In the genomic region with DNA sequence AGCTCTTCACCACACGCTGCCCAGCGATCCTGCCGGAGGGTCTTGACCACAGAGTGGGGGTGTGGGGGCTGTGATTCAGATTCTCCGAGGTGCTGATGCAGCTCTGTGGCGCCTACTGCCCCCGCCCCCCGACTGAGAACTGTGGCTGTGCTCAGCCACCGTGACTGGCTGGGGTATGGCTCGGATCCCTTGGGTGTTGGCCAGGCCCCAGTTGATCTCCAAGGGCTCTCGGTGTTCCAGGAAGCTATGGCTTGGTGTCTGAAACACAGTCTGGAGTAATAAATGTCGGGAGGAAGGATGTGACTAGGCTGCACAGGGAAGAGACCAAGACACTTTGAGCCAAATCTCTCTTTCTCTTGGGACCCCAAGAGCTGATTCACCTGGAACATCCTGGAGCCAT, we compare ENCODE assay signal across 15 cellular contexts.
DNase-seq lines count a peak whose midpoint lies in the region; ATAC-seq, FAIRE-seq and TF ChIP-seq lines count a peak whose summit lies in the region.
"Had no signal": no experiment of that assay in that cellular context is flagged by ENCODE, and none has a peak within 500 bp of the region (broad histone marks: within the 10 kb centered on the region; RNA-seq: fewer than 3 reads in every experiment).

No MANE protein-coding gene starts in this region.

- peak overlapping the region; percentile 77 for H2AFZ ChIP-seq in GM23248

- H3K27ac Mint-ChIP-seq in naive thymus-derived CD4-positive, alpha-beta T cell = no peak overlapping the region
- H3K27ac Mint-ChIP-seq: activated B cell treated with CpG ODN at 0.5 μM for 24 hours; activated T-helper 17 cell treated with anti-CD3 and anti-CD28 coated beads, Interleukin-2, amount 50 U/mL, for 72 hours; dendritic cell treated with granulocyte-macrophage colony-stimulating factor and Interleukin-4, amounts not matched to agents 40 ng/mL and 50 ng/mL, for 4 days; stimulated activated naive CD8-positive, alpha-beta T cell treated with anti-CD3 and anti-CD28 coated beads, Interleukin-15, Interleukin-2, amounts not matched to agents 100 ng/mL and 50 ng/mL, for 24 hours had no signal

- H3K4me2 ChIP-seq in GM23248 (ENCODE audit: unreplicated experiment) = peak overlapping the region; percentile 7

- peaks cover 0 to 4% (median 0%) of the 10 kb centered on the region in 11 donors for H3K9me3 Mint-ChIP-seq in naive thymus-derived CD4-positive, alpha-beta T cell
- H3K9me3 Mint-ChIP-seq: activated B cell treated with CpG ODN at 0.5 μM for 24 hours; activated T-helper 17 cell treated with anti-CD3 and anti-CD28 coated beads, Interleukin-2, amount 50 U/mL, for 72 hours; dendritic cell treated with granulocyte-macrophage colony-stimulating factor and Interleukin-4, amounts not matched to agents 40 ng/mL and 50 ng/mL, for 4 days; stimulated activated naive CD8-positive, alpha-beta T cell treated with anti-CD3 and anti-CD28 coated beads, Interleukin-15, Interleukin-2, amounts not matched to agents 100 ng/mL and 50 ng/mL, for 24 hours had no signal

- peaks cover 0 to 6% (median 0%) of the 10 kb centered on the region in 5 donors for H3K36me3 Mint-ChIP-seq in naive thymus-derived CD4-positive, alpha-beta T cell

- H3F3A ChIP-seq in GM23248 (ENCODE audit: insufficient read depth) = peaks cover 6% of the 10 kb centered on the region; the same call in 1 of the 2 replicates

- peaks cover 17 to 59% (median 41%) of the 10 kb centered on the region in 5 donors for H3K27me3 Mint-ChIP-seq in naive thymus-derived CD4-positive, alpha-beta T cell

- ATAC-seq in left colon = peak; percentile 48
- ATAC-seq in naive thymus-derived CD4-positive, alpha-beta T cell = no peak
- ATAC-seq: activated T-helper 17 cell treated with anti-CD3 and anti-CD28 coated beads, Interleukin-2, amount 50 U/mL, for 72 hours had no signal

- H3K4me1 ChIP-seq in GM23248 (ENCODE audit: insufficient read depth) (peaks cover 22% of the 10 kb centered on the region), testis (peaks cover 11% of the 10 kb centered on the region)
- no peaks in the 10 kb centered on the region for H3K4me1 ChIP-seq in naive thymus-derived CD4-positive, alpha-beta T cell (ENCODE audit: control insufficient read depth in 2 of 2, insufficient read depth in 2 of 2, low read length in 2 of 2)

- TF ChIP-seq CTCF in testis (IDR thresholded peaks at IDR 0.05) = no peak

- H3K79me2 ChIP-seq in GM23248 (ENCODE audit: insufficient read depth) = no peaks in the 10 kb centered on the region

- intact Hi-C loops in left colon (cut with DNase I, micrococcal nuclease) (no loop called here), testis (cut with DNase I; ENCODE audit: low total_unique reads) (no loop called here)
- intact Hi-C loops in naive thymus-derived CD4-positive, alpha-beta T cell (cut with micrococcal nuclease) = no loop called here

- no peaks in the 10 kb centered on the region for H3K9me3 ChIP-seq in GM23248 (ENCODE audit: low read depth)
- no peaks in the 10 kb centered on the region for H3K9me3 ChIP-seq in testis
- no peaks in the 10 kb centered on the region for H3K9me3 ChIP-seq in naive thymus-derived CD4-positive, alpha-beta T cell (ENCODE audit: control insufficient read depth in 2 of 3, low read length in 3 of 3)

- H3K4me3 Mint-ChIP-seq in naive thymus-derived CD4-positive, alpha-beta T cell = no peak overlapping the region
- H3K4me3 Mint-ChIP-seq: activated B cell treated with CpG ODN at 0.5 μM for 24 hours; activated T-helper 17 cell treated with anti-CD3 and anti-CD28 coated beads, Interleukin-2, amount 50 U/mL, for 72 hours; stimulated activated naive CD8-positive, alpha-beta T cell treated with anti-CD3 and anti-CD28 coated beads, Interleukin-15, Interleukin-2, amounts not matched to agents 100 ng/mL and 50 ng/mL, for 24 hours had no signal

- no peak for TF ChIP-seq POLR2A in testis (IDR thresholded peaks at IDR 0.05)
- TF ChIP-seq POLR2A in H54 (IDR thresholded peaks at IDR 0.05; ENCODE audit: low read depth, low read length) = no peak

- POLR2A ChIA-PET in naive thymus-derived CD4-positive, alpha-beta T cell (lab: Charles Lee) = no interaction called here

- no peak for FAIRE-seq in H54 (lab: Jason Lieb, UNC)
- FAIRE-seq: GM18507 had no signal

- H3K27me3 ChIP-seq in GM23248 (replicated peaks; ENCODE audit: insufficient read depth) = no peaks in the 10 kb centered on the region
- H3K27me3 ChIP-seq in testis = no peaks in the 10 kb centered on the region
- H3K27me3 ChIP-seq in naive thymus-derived CD4-positive, alpha-beta T cell (ENCODE audit: control insufficient read depth in 2 of 2, insufficient read depth in 2 of 2, low read length in 2 of 2) = no peaks in the 10 kb centered on the region

- H3K27ac ChIP-seq in GM23248 (peak overlapping the region; percentile 30; the same call in 1 of the 2 replicates), testis (peak overlapping the region in 1 of 2 donors; percentile 82)
- no peak overlapping the region for H3K27ac ChIP-seq in naive thymus-derived CD4-positive, alpha-beta T cell (ENCODE audit: low read depth, low read length)

- no peaks in the 10 kb centered on the region for H4K20me1 ChIP-seq in GM23248 (ENCODE audit: insufficient read depth)

- in situ Hi-C loops in GM23248 (cut with MboI) = no loop called here

- H3K36me3 ChIP-seq in GM23248 (ENCODE audit: low read depth) (no peaks in the 10 kb centered on the region), testis (ENCODE audit: low read depth, missing control alignments) (no peaks in the 10 kb centered on the region)
- no peaks in the 10 kb centered on the region for H3K36me3 ChIP-seq in naive thymus-derived CD4-positive, alpha-beta T cell (ENCODE audit: control insufficient read depth in 2 of 3, insufficient read depth in 3 of 3, low read length in 3 of 3)

- peaks cover 0 to 16% (median 6%) of the 10 kb centered on the region in 7 donors for H3K4me1 Mint-ChIP-seq in naive thymus-derived CD4-positive, alpha-beta T cell
- H3K4me1 Mint-ChIP-seq: activated T-helper 17 cell treated with anti-CD3 and anti-CD28 coated beads, Interleukin-2, amount 50 U/mL, for 72 hours had no signal

- no peak overlapping the region for H3K9ac ChIP-seq in GM23248

- no peaks in the 10 kb centered on the region for H3K9me2 ChIP-seq in GM23248 (ENCODE audit: insufficient read depth)

- H3K4me3 ChIP-seq in GM23248 (no peak overlapping the region), testis (no peak overlapping the region)
- no peak overlapping the region for H3K4me3 ChIP-seq in naive thymus-derived CD4-positive, alpha-beta T cell (ENCODE audit: low read length)

- peak; percentile 71 for DNase-seq in GM23248
- peak; percentile 84 for DNase-seq in astrocyte of the hippocampus (ENCODE audit: low read depth, low spot score)
- peak; percentile 68 to 81 for DNase-seq in left colon
- peak; percentile 32 for DNase-seq in testis
- no peak for DNase-seq in NAMALWA (ENCODE audit: low spot score)
- no peak for DNase-seq in H54 (ENCODE audit: insufficient read length, low spot score)
- no peak for DNase-seq in mucosa of gallbladder (ENCODE audit: low spot score)
- no peak for DNase-seq in naive thymus-derived CD4-positive, alpha-beta T cell
- DNase-seq: activated B cell treated with CpG ODN at 0.5 μM for 24 hours, DMS53, NCI-H2081 treated with DMSO at 0.1 percent for 48 hours had no signal

- WGBS in GM23248 (ENCODE audit: low coverage in 1 of 2, low lambda C conversion rate in 2 of 2, missing lambda C conversion rate in 2 of 2), 2 experiments = 25 to 27% methylated on average over 11 of the region's 11 CpGs
- WGBS in testis, 2 donors = 49% methylated on average over 11 of the region's 11 CpGs

- CTCF ChIA-PET in naive thymus-derived CD4-positive, alpha-beta T cell (lab: Charles Lee) = no interaction called here

Comparison
In these comparisons a context has a peak if more than half of its experiments do, and no peak if none do; other contexts are left out.
1. DNase-seq: peak in GM23248 (single experiment), astrocyte of the hippocampus (single experiment), left colon (2 of 2) and testis (single experiment); none in NAMALWA (single experiment), H54 (single experiment), mucosa of gallbladder (single experiment) and naive thymus-derived CD4-positive, alpha-beta T cell (0 of 9).